In the genomic region with DNA sequence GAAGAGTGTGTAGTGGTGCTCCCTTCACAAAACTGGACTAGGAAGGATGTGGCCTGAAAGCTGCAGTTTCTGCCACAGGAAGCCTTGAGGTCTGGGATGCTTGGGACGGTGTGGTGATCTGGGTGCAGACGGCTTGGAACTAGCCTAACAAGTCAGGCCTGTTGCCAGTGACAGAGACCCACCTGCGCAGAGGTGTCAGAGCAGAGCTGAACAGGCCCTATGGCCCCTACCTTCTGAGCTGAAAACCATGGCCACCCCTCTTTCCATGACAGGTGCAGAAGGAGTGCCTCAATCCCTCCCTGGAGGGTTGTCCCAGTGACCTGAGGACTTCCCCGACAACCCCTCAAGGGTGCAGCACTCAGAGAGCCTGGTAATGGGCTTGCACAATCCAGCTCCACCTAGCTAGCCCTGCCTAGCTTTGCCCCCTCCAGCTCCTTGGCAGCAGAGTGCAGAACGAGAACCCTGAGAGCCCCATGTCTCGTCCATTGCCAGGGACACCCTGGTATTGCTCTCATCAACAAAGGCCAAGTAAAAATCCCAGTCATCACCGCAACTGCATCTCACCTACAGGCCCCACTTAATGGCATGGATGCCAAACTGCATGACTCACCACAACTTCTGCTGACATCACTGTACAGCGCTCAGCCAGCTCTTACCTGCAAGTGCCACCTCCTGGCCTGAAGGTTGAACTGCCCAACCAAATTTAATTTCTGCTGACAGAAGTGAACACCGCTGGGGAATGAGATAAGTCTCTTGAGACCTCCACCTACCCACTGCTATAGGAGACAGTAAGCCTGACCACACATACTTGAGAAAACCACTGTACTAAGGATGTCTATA, we compare ENCODE assay signal across 11 cellular contexts.
DNase-seq lines count a peak whose midpoint lies in the region; FAIRE-seq and TF ChIP-seq lines count a peak whose summit lies in the region.
"Had no signal": no experiment of that assay in that cellular context is flagged by ENCODE, and none has a peak within 500 bp of the region (broad histone marks: within the 10 kb centered on the region; RNA-seq: fewer than 3 reads in every experiment).

No MANE protein-coding gene starts in this region.

- no TSS peak for BruUV-seq in A673 (replicated peaks; lab: Mats Ljungman, UMichigan)

- TF ChIP-seq CTCF in A673 (conservative IDR thresholded peaks at IDR 0.05; ENCODE audit: low read depth, low read length) (0 out of 2 replicates have a peak, but pooled peaks have one; percentile 12), lower leg skin (IDR thresholded peaks at IDR 0.05) (no peak)

- DNase-seq in A673 (ENCODE audit: low spot score) (peak; percentile 24), H4 (ENCODE audit: low spot score) (peak; percentile 64), RCC 7860 (ENCODE audit: low spot score) (peak; percentile 80), iPS DF 19.7 (ENCODE audit: low read depth, low spot score) (peak; percentile 75), lower leg skin (ENCODE audit: low spot score in 2 of 2) (no peak), T-helper 9 cell (no peak), HAP-1 (ENCODE audit: low spot score in 2 of 2) (no peak), NCI-H1417 treated with DMSO at 0.1 percent for 48 hours (lab: John Stamatoyannopoulos, UW) (no peak)
- DNase-seq: CD8-positive, alpha-beta T cell; effector CD8-positive, alpha-beta T cell; left ventricle myocardium superior had no signal

- WGBS in lower leg skin, 2 donors: 74 to 84% methylated on average over 8 to 9 of the region's 9 CpGs

- CTCF ChIA-PET in A673 (lab: Charles Lee): no interaction called here

- in situ Hi-C loops in HAP-1 (cut with MboI; ENCODE audit: low sequenced_read_pairs): no loop called here

- H3K4me3 ChIP-seq in A673 (ENCODE audit: low read depth, low read length, poor library complexity, severe bottlenecking) (no peak overlapping the region), lower leg skin (ENCODE audit: low read depth, poor library complexity, severe bottlenecking) (no peak overlapping the region), HAP-1 (no peak overlapping the region)

- FAIRE-seq in RCC 7860 (lab: Jason Lieb, UNC): no peak

- peaks cover 22% of the 10 kb centered on the region for H3K9me3 ChIP-seq in A673 (ENCODE audit: low read depth, low read length, poor library complexity, severe bottlenecking)
- H3K9me3 ChIP-seq in HAP-1: no peaks in the 10 kb centered on the region

- POLR2A ChIA-PET in A673 (lab: Charles Lee; ENCODE audit: low non-redundant PET): no interaction called here

- no peak for TF ChIP-seq POLR2A in lower leg skin (IDR thresholded peaks at IDR 0.05)

- H3K27me3 ChIP-seq in A673 (replicated peaks; ENCODE audit: insufficient read depth, low read depth, low read length, poor library complexity) (no peaks in the 10 kb centered on the region), HAP-1 (ENCODE audit: low read depth) (no peaks in the 10 kb centered on the region)

- H3K36me3 ChIP-seq in A673 (ENCODE audit: insufficient read depth, low read length, poor library complexity, severe bottlenecking) (no peaks in the 10 kb centered on the region), HAP-1 (replicated peaks) (no peaks in the 10 kb centered on the region)

- no peak overlapping the region for H3K27ac ChIP-seq in A673 (ENCODE audit: low read depth, low read length, poor library complexity, severe bottlenecking)

- H3K4me1 ChIP-seq in A673 (ENCODE audit: insufficient read depth, low read length, poor library complexity, severe bottlenecking) (no peaks in the 10 kb centered on the region), HAP-1 (no peaks in the 10 kb centered on the region)

- intact Hi-C loops in A673 (cut with micrococcal nuclease; ENCODE audit: unreplicated experiment): no loop called here
- intact Hi-C loops in lower leg skin (cut with DNase I; ENCODE audit: low total_unique reads): no loop called here

Comparison
In these comparisons a context has a peak if more than half of its experiments do, and no peak if none do; other contexts are left out.
1. DNase-seq: peak in A673 (single experiment), H4 (single experiment), RCC 7860 (single experiment) and iPS DF 19.7 (single experiment); none in lower leg skin (0 of 2), T-helper 9 cell (single experiment), HAP-1 (0 of 2) and NCI-H1417 treated with DMSO at 0.1 percent for 48 hours (single experiment).